In genomic region chr7:1449951-1450350, GRCh38 we compare ENCODE assay signal across 22 cellular contexts. TPM values are rescaled to one million over a fixed set of nuclear protein-coding genes. Genes with fewer than 3 reads are reported as not detected.
A peak's percentile ranks its signal among the peaks of the same experiment; 100 is the strongest.
DNase-seq lines count a peak whose midpoint lies in the region; ATAC-seq, FAIRE-seq and TF ChIP-seq lines count a peak whose summit lies in the region.
"Had no signal": no experiment of that assay in that cellular context is flagged by ENCODE, and none has a peak within 500 bp of the region (broad histone marks: within the 10 kb centered on the region; RNA-seq: fewer than 3 reads in every experiment).

No MANE protein-coding gene starts in this region.

- no peak overlapping the region for H3K56ac ChIP-seq in H1 (replicated peaks; ENCODE audit: insufficient read length, low read depth, low read length)

- TF ChIP-seq RAD21 in H1 (IDR thresholded peaks at IDR 0.05 in 1 of 2, conservative IDR thresholded peaks at IDR 0.05 in 1 of 2; ENCODE audit: low read depth in 2 of 2, low read length in 2 of 2) = no peak

- H3K4me1 ChIP-seq in H1 (replicated peaks in 1 of 4; ENCODE audit: control insufficient read depth in 3 of 4, insufficient read depth in 4 of 4, low read length in 3 of 4) = peaks cover 0 to 2% (median under 1%) of the 10 kb centered on the region in 4 experiments; a peak in 4 of 7 replicates
- peaks cover 31 to 32% of the 10 kb centered on the region in 2 experiments for H3K4me1 ChIP-seq in trophoblast cell (ENCODE audit: control insufficient read depth in 1 of 2, insufficient read depth in 2 of 2, low read length in 2 of 2)
- H3K4me1 ChIP-seq in transverse colon = peaks cover 4 to 53% (median 18%) of the 10 kb centered on the region in 4 donors

- TF ChIP-seq CTCF in RWPE1 (conservative IDR thresholded peaks at IDR 0.05; ENCODE audit: low read depth) (no peak), H1 (IDR thresholded peaks at IDR 0.05; ENCODE audit: control extremely low read depth in 1 of 3, insufficient read depth in 1 of 3, low read depth in 1 of 3, low read length in 3 of 3) (no peak), transverse colon (IDR thresholded peaks at IDR 0.05) (no peak), type B pancreatic cell (conservative IDR thresholded peaks at IDR 0.05) (no peak)

- no peak overlapping the region for H2AK5ac ChIP-seq in H1 (ENCODE audit: low read depth, low read length)
- H2AK5ac ChIP-seq in trophoblast cell (ENCODE audit: low read length) = no peak overlapping the region

- H3K9me3 ChIP-seq in H1 (ENCODE audit: insufficient read depth in 2 of 2, low read depth in 1 of 2, low read length in 1 of 2) (no peaks in the 10 kb centered on the region), trophoblast cell (ENCODE audit: insufficient read depth, low read depth, low read length) (peaks cover 3% of the 10 kb centered on the region), transverse colon (no peaks in the 10 kb centered on the region)
- H3K9me3 ChIP-seq: BLaER1, MG63 had no signal

- H3K18ac ChIP-seq in H1 (ENCODE audit: extremely low read depth, low read length) = no peak overlapping the region
- H3K18ac ChIP-seq in trophoblast cell (ENCODE audit: low read length) = no peak overlapping the region

- H2BK12ac ChIP-seq in H1 (ENCODE audit: low read depth, low read length) (no peak overlapping the region), trophoblast cell (ENCODE audit: low read length) (no peak overlapping the region)

- H3K4me2 ChIP-seq in H1 (ENCODE audit: insufficient read depth in 1 of 2, low read depth in 2 of 2, low read length in 2 of 2) = no peak overlapping the region
- H3K4me2 ChIP-seq in trophoblast cell (ENCODE audit: low read length) = no peak overlapping the region

- H3K9me3 Mint-ChIP-seq in type B pancreatic cell = no peaks in the 10 kb centered on the region
- H3K9me3 Mint-ChIP-seq: CD4-positive, CD25-positive, alpha-beta regulatory T cell had no signal

- H2BK20ac ChIP-seq in H1 (ENCODE audit: low read length) = no peak overlapping the region

- H3K79me2 ChIP-seq in H1 (ENCODE audit: control insufficient read depth in 1 of 2, insufficient read depth in 2 of 2, low read length in 2 of 2) (no peaks in the 10 kb centered on the region), trophoblast cell (ENCODE audit: control insufficient read depth, insufficient read depth, low read length, poor library complexity) (peaks cover 6% of the 10 kb centered on the region)

- H3K4ac ChIP-seq in H1 (replicated peaks; ENCODE audit: insufficient read length, low read depth, low read length) (no peak overlapping the region), trophoblast cell (ENCODE audit: low read depth, low read length) (no peak overlapping the region)

- DNase-seq in RWPE1 (ENCODE audit: low spot score) = no peak
- no peak for DNase-seq in H1 (ENCODE audit: low read depth in 1 of 2, low spot score in 2 of 2)
- DNase-seq in trophoblast cell = no peak
- no peak for DNase-seq in transverse colon
- no peak for DNase-seq in type B pancreatic cell (ENCODE audit: extremely low spot score, unreplicated experiment)
- DNase-seq: CD4-positive, CD25-positive, alpha-beta regulatory T cell; DMS153; DND-41; IMR-90; KG1; MG63; NCI-H1694; NCI-H2029 treated with DMSO at 0.1 percent for 48 hours; NCI-H446 treated with DMSO at 0.1 percent for 48 hours; NCI-H526; SIG-M5 had no signal

- in situ Hi-C loops in transverse colon (cut with MboI; ENCODE audit: low pct_ligation_motif_present in 1 of 4, low pct_unique_long_range_greater_than_20kb in 1 of 4, low sequenced_read_pairs in 3 of 4) = no loop called here

- H3K23ac ChIP-seq in H1 (ENCODE audit: insufficient read length) (no peak overlapping the region), trophoblast cell (ENCODE audit: low read length) (no peak overlapping the region)

- no peaks in the 10 kb centered on the region for H3K27me3 Mint-ChIP-seq in type B pancreatic cell
- H3K27me3 Mint-ChIP-seq: CD4-positive, CD25-positive, alpha-beta regulatory T cell had no signal

- H3K4me3 Mint-ChIP-seq in type B pancreatic cell = no peak overlapping the region
- H3K4me3 Mint-ChIP-seq: CD4-positive, CD25-positive, alpha-beta regulatory T cell had no signal

- no peak overlapping the region for H2BK5ac ChIP-seq in H1 (ENCODE audit: low read depth, low read length)
- H2BK5ac ChIP-seq in trophoblast cell (ENCODE audit: low read depth, low read length, poor library complexity) = no peak overlapping the region

- H3K79me1 ChIP-seq in H1 (ENCODE audit: low read depth, low read length) (no peaks in the 10 kb centered on the region), trophoblast cell (ENCODE audit: low read length) (peaks cover 20% of the 10 kb centered on the region)

- intact Hi-C loops in transverse colon (cut with DNase I; ENCODE audit: low total_unique reads) = no loop called here

- H3K27me3 ChIP-seq in H1 (replicated peaks in 1 of 4; ENCODE audit: control insufficient read depth in 3 of 4, extremely low read depth in 1 of 4, insufficient read depth in 3 of 4, low read length in 3 of 4) (no peaks in the 10 kb centered on the region), trophoblast cell (ENCODE audit: insufficient read depth, low read length) (no peaks in the 10 kb centered on the region), transverse colon (no peaks in the 10 kb centered on the region)
- H3K27me3 ChIP-seq: BLaER1, MG63 had no signal

- H4K91ac ChIP-seq in H1 (replicated peaks; ENCODE audit: insufficient read length, low read length) = no peak overlapping the region
- no peak overlapping the region for H4K91ac ChIP-seq in trophoblast cell (ENCODE audit: low read depth, low read length)

- H2BK120ac ChIP-seq in H1 (replicated peaks; ENCODE audit: low read depth, low read length) (no peak overlapping the region), trophoblast cell (ENCODE audit: insufficient read depth, low read length, poor library complexity) (no peak overlapping the region)

- H3K9ac ChIP-seq in H1 (replicated peaks in 1 of 4; ENCODE audit: extremely low read depth in 1 of 4, low read depth in 3 of 4, low read length in 3 of 4) (no peak overlapping the region), trophoblast cell (ENCODE audit: low read length) (no peak overlapping the region)
- H3K9ac ChIP-seq: BLaER1 had no signal

- no peak for ATAC-seq in GM21529 (IDR thresholded peaks at IDR 0.05; ENCODE audit: unreplicated experiment)
- ATAC-seq in GM21737 (IDR thresholded peaks at IDR 0.05; ENCODE audit: unreplicated experiment) = no peak
- ATAC-seq: HCT116 had no signal

- no peak overlapping the region for H2BK15ac ChIP-seq in H1 (ENCODE audit: low read length)

- H3K14ac ChIP-seq in H1 (ENCODE audit: insufficient read length) = no peak overlapping the region
- H3K14ac ChIP-seq in trophoblast cell (ENCODE audit: low read length) = no peak overlapping the region

- H3K36me3 Mint-ChIP-seq in type B pancreatic cell = no peaks in the 10 kb centered on the region
- H3K36me3 Mint-ChIP-seq: CD4-positive, CD25-positive, alpha-beta regulatory T cell had no signal

- H4K20me1 ChIP-seq in H1 (replicated peaks in 1 of 2; ENCODE audit: control insufficient read depth in 1 of 2, insufficient read depth in 2 of 2, low read length in 2 of 2) = no peaks in the 10 kb centered on the region

- POLR2A ChIA-PET in RWPE1 (lab: Yijun Ruan, JAX; ENCODE audit: low non-redundant PET) (no interaction called here), H1 (lab: Charles Lee; ENCODE audit: partially characterized antibody) (no interaction called here)

- H2AFZ ChIP-seq in H1 (ENCODE audit: low read length) (no peak overlapping the region), trophoblast cell (ENCODE audit: insufficient read depth, low read length, poor library complexity) (no peak overlapping the region)

- TF ChIP-seq EP300 in H1 (IDR thresholded peaks at IDR 0.05; ENCODE audit: borderline replicate concordance in 1 of 2, low read depth in 2 of 2, low read length in 2 of 2) (no peak), transverse colon (IDR thresholded peaks at IDR 0.05; ENCODE audit: low read depth) (no peak)

- H3K4me1 Mint-ChIP-seq in type B pancreatic cell (ENCODE audit: unreplicated experiment) = peaks cover 4% of the 10 kb centered on the region
- H3K4me1 Mint-ChIP-seq: CD4-positive, CD25-positive, alpha-beta regulatory T cell had no signal

- no peak overlapping the region for H3K27ac Mint-ChIP-seq in type B pancreatic cell
- H3K27ac Mint-ChIP-seq: CD4-positive, CD25-positive, alpha-beta regulatory T cell had no signal

- 93% methylated on average over 11 of the region's 11 CpGs; no CpG with 5 or more reads in 1 of the 2 experiments for WGBS in H1 (ENCODE audit: extremely low coverage in 1 of 2, insufficient coverage in 1 of 2, insufficient read length in 1 of 2, insufficient replicate concordance in 2 of 2, low coverage in 1 of 2, low lambda C conversion rate in 2 of 2, missing lambda C conversion rate in 1 of 2), 2 experiments
- WGBS in trophoblast cell (ENCODE audit: extremely low coverage, insufficient coverage, insufficient read length) = no CpG with 5 or more reads among the region's 11 CpGs
- WGBS in transverse colon (ENCODE audit: low coverage in 1 of 2), 2 donors = 34% methylated on average over 7 of the region's 11 CpGs; no CpG with 5 or more reads in 1 of the 2 donors

- H3K23me2 ChIP-seq in H1 (ENCODE audit: low read depth, low read length) = no peaks in the 10 kb centered on the region

- FAIRE-seq in H1 (lab: Jason Lieb, UNC) = no peak
- FAIRE-seq: A204.1 had no signal

- H3K27ac ChIP-seq in RWPE1 (peak overlapping the region; percentile 94), H1 (ENCODE audit: low read depth, low read length) (no peak overlapping the region), trophoblast cell (ENCODE audit: low read depth, low read length) (no peak overlapping the region), transverse colon (peak overlapping the region; percentile 4 to 47 (median 24))
- H3K27ac ChIP-seq: SK-N-MC had no signal

- H3K4me3 ChIP-seq in H1 (ENCODE audit: extremely low read depth in 1 of 4, insufficient read depth in 2 of 4, low read depth in 3 of 4, low read length in 4 of 4) (no peak overlapping the region), trophoblast cell (ENCODE audit: low read depth, low read length) (no peak overlapping the region), transverse colon (no peak overlapping the region)
- H3K4me3 ChIP-seq: BLaER1, MG63, SK-N-MC had no signal

- TF ChIP-seq POLR2A in H1 (IDR thresholded peaks at IDR 0.05; ENCODE audit: control extremely low read depth in 1 of 2, low read depth in 2 of 2, low read length in 2 of 2) (no peak), transverse colon (IDR thresholded peaks at IDR 0.05) (no peak)

- H4K8ac ChIP-seq in H1 (ENCODE audit: extremely low read depth, insufficient read depth, low read length) = peak overlapping the region; percentile 46; the same call in 1 of the 2 replicates
- H4K8ac ChIP-seq in trophoblast cell (ENCODE audit: low read depth, low read length) = no peak overlapping the region

- CTCF ChIA-PET in RWPE1 (lab: Yijun Ruan, JAX) = interaction anchor here (0.7 to 1.2 kb wide), 3 partner anchors 18 to 477 kb away, joined by 3 to 6 read pairs (median 5); no protein-coding TSS in a partner anchor
- CTCF ChIA-PET in H1 (lab: Charles Lee; ENCODE audit: partially characterized antibody) = interaction anchor here (1.1 to 6.7 kb wide), 6 partner anchors 8 to 49 kb away, joined by 3 to 35 read pairs (median 9); no protein-coding TSS in a partner anchor

- H3K36me3 ChIP-seq in H1 (ENCODE audit: control insufficient read depth in 2 of 4, insufficient read depth in 4 of 4, low read length in 3 of 4) (no peaks in the 10 kb centered on the region), trophoblast cell (ENCODE audit: control insufficient read depth in 1 of 2, insufficient read depth in 2 of 2, low read length in 2 of 2) (peaks cover 2 to 3% of the 10 kb centered on the region in 2 experiments), transverse colon (no peaks in the 10 kb centered on the region)
- H3K36me3 ChIP-seq: BLaER1, MG63 had no signal

- no peak overlapping the region for H4K5ac ChIP-seq in H1 (ENCODE audit: insufficient read length, low read depth, low read length)

- H4K12ac ChIP-seq in trophoblast cell (ENCODE audit: low read depth, low read length) = peak overlapping the region; percentile 31

RNA-seq across cellular contexts. Expression of gene MICALL2, which starts 9.3 kb away (rescaled TPM):
- 7.7 and 8.5 TPM in 2 replicates for total RNA-seq in H1 (2021; fragmentation: NEBNext Ultra II Directional; extraction: Animal tissue kit (Norgen Biotek cat#: 25700))
- polyA plus RNA-seq in H1 (2011; rRNA removed) = 5.3 and 7.4 TPM in 2 replicates
- polyA plus RNA-seq in H1 (2011; cell fraction: cytosol; rRNA removed) = 7.2 TPM
- polyA plus RNA-seq in H1 (2011; cell fraction: nucleus; rRNA removed) = 64.5 TPM
- 4.7 to 12.0 TPM (median 11.0 TPM) in 4 replicates for polyA plus RNA-seq in H1 (2012, experiment 1 of 2)
- 4.4 TPM for polyA plus RNA-seq in H1 (2012, experiment 2 of 2)
- 8.1 TPM for polyA plus RNA-seq in H1 (2013, experiment 1 of 2)
- polyA plus RNA-seq in H1 (2013, experiment 2 of 2) = 6.8 TPM
- polyA minus RNA-seq in H1 (2011; rRNA and poly(A)+ RNA removed) = 8.8 and 9.6 TPM in 2 replicates
- 5.7 TPM for polyA minus RNA-seq in H1 (2011; cell fraction: cytosol; rRNA and poly(A)+ RNA removed)
- polyA minus RNA-seq in H1 (2011; cell fraction: nucleus; rRNA and poly(A)+ RNA removed) = 14.6 TPM
- 150 and 168 TPM in 2 replicates for polyA plus RNA-seq in trophoblast cell (2013)
- 100 to 1,000 TPM in 2 of 4 donors, 10 to 100 TPM in 2; 67.6 to 181 (median 97.0) TPM for total RNA-seq in transverse colon
- 5.6 and 12.3 TPM in 2 replicates for total RNA-seq in type B pancreatic cell (ENCODE audit: low replicate concordance)

RNA-seq across cellular contexts. Expression of gene INTS1, which starts 54.2 kb away (rescaled TPM):
- 104 and 116 TPM in 2 replicates for total RNA-seq in H1 (2021; fragmentation: NEBNext Ultra II Directional; extraction: Animal tissue kit (Norgen Biotek cat#: 25700))
- polyA plus RNA-seq in H1 (2011; rRNA removed) = 76.9 and 115 TPM in 2 replicates
- polyA plus RNA-seq in H1 (2011; cell fraction: cytosol; rRNA removed) = 49.6 TPM
- 250 TPM for polyA plus RNA-seq in H1 (2011; cell fraction: nucleus; rRNA removed)
- polyA plus RNA-seq in H1 (2012, experiment 1 of 2) = 41.9 to 92.6 TPM (median 87.4 TPM) in 4 replicates
- 126 TPM for polyA plus RNA-seq in H1 (2012, experiment 2 of 2)
- polyA plus RNA-seq in H1 (2013, experiment 1 of 2) = 56.2 TPM
- polyA plus RNA-seq in H1 (2013, experiment 2 of 2) = 50.8 TPM
- polyA minus RNA-seq in H1 (2011; rRNA and poly(A)+ RNA removed) = 37.2 and 46.1 TPM in 2 replicates
- 61.9 TPM for polyA minus RNA-seq in H1 (2011; cell fraction: cytosol; rRNA and poly(A)+ RNA removed)
- polyA minus RNA-seq in H1 (2011; cell fraction: nucleus; rRNA and poly(A)+ RNA removed) = 96.2 TPM
- 35.4 and 39.0 TPM in 2 replicates for polyA plus RNA-seq in trophoblast cell (2013)
- 100 to 1,000 TPM in 1 of 4 donors, 10 to 100 TPM in 3; 50.3 to 134 (median 71.4) TPM for total RNA-seq in transverse colon
- 112 and 134 TPM in 2 replicates for total RNA-seq in type B pancreatic cell (ENCODE audit: low replicate concordance)

Comparison
In these comparisons a context has a peak if more than half of its experiments do, and no peak if none do; other contexts are left out.
1. H3K27ac ChIP-seq: peak in RWPE1 (single experiment) and transverse colon (4 of 4); none in H1 (single experiment) and trophoblast cell (single experiment).